25 cellular contexts compared by ENCODE assay signal in genomic region chr7:155956977-155957376, GRCh38.
DNase-seq lines count a peak whose midpoint lies in the region; ATAC-seq, FAIRE-seq and TF ChIP-seq lines count a peak whose summit lies in the region.
"Had no signal": no experiment of that assay in that cellular context is flagged by ENCODE, and none has a peak within 500 bp of the region (broad histone marks: within the 10 kb centered on the region; RNA-seq: fewer than 3 reads in every experiment).

No MANE protein-coding gene starts in this region.

- H3K4me3 ChIP-seq in A549 = no peak overlapping the region
- no peak overlapping the region for H3K4me3 ChIP-seq in esophagus muscularis mucosa
- H3K4me3 ChIP-seq: BLaER1 treated with 17β-estradiol and CSF1 and Interleukin-3, amounts not matched to agents 10 nM and 100 nM; HAP-1 had no signal

- no peak for TF ChIP-seq CTCF in A549 (IDR thresholded peaks at IDR 0.05)
- no peak for TF ChIP-seq CTCF in esophagus muscularis mucosa (IDR thresholded peaks at IDR 0.05)

- TF ChIP-seq RAD21 in A549 (conservative IDR thresholded peaks at IDR 0.05 in 1 of 2, IDR thresholded peaks at IDR 0.05 in 1 of 2) = no peak

- no peaks in the 10 kb centered on the region for H3K9me3 Mint-ChIP-seq in T-helper 2 cell treated with Interferon-gamma antibody and Interleukin-4, amounts not matched to agents 5 μg/mL and 100 μg/mL, for 36 hours
- H3K9me3 Mint-ChIP-seq: CD4-positive, alpha-beta T cell had no signal

- H3K27ac Mint-ChIP-seq in T-helper 2 cell treated with Interferon-gamma antibody and Interleukin-4, amounts not matched to agents 5 μg/mL and 100 μg/mL, for 36 hours = no peak overlapping the region
- H3K27ac Mint-ChIP-seq: CD14-positive monocyte; CD4-positive, alpha-beta T cell; CD8-positive, alpha-beta memory T cell; HFFc6 had no signal

- no peak for TF ChIP-seq EP300 in A549 (IDR thresholded peaks at IDR 0.05)
- TF ChIP-seq EP300 in esophagus muscularis mucosa (IDR thresholded peaks at IDR 0.05) = no peak

- H3K4me3 Mint-ChIP-seq in T-helper 2 cell treated with Interferon-gamma antibody and Interleukin-4, amounts not matched to agents 5 μg/mL and 100 μg/mL, for 36 hours = no peak overlapping the region
- H3K4me3 Mint-ChIP-seq: CD14-positive monocyte; CD4-positive, alpha-beta T cell; CD8-positive, alpha-beta memory T cell; HFFc6 had no signal

- whole genome bisulfite sequencing in A549 (ENCODE audit: missing lambda C conversion rate) = 82% methylated on average over 12 of the region's 12 CpGs
- 80% methylated on average over 12 of the region's 12 CpGs for WGBS in esophagus muscularis mucosa

- peaks cover 0 to 19% (median 0%) of the 10 kb centered on the region in 4 donors for H3K27me3 ChIP-seq in esophagus muscularis mucosa

- CTCF ChIA-PET in A549 (lab: Yijun Ruan, JAX) = no interaction called here

- H3K27ac ChIP-seq in A549 = peak overlapping the region; percentile 21 to 41; a peak in 3 of 6 replicates
- H3K27ac ChIP-seq in esophagus muscularis mucosa (replicated peaks in 1 of 4) = no peak overlapping the region
- H3K27ac ChIP-seq: 22Rv1; BLaER1 treated with 17β-estradiol and CSF1 and Interleukin-3, amounts not matched to agents 10 nM and 100 nM had no signal

- H3K27me3 Mint-ChIP-seq in T-helper 2 cell treated with Interferon-gamma antibody and Interleukin-4, amounts not matched to agents 5 μg/mL and 100 μg/mL, for 36 hours (ENCODE audit: low read depth) = no peaks in the 10 kb centered on the region

- H3K36me3 ChIP-seq in esophagus muscularis mucosa = no peaks in the 10 kb centered on the region
- H3K36me3 ChIP-seq: BE2C; BLaER1 treated with 17β-estradiol and CSF1 and Interleukin-3, amounts not matched to agents 10 nM and 100 nM; HAP-1 had no signal

- ATAC-seq in A549 (no peak), HG03095 (IDR thresholded peaks at IDR 0.05; ENCODE audit: unreplicated experiment) (no peak)

- H3K36me3 Mint-ChIP-seq in T-helper 2 cell treated with Interferon-gamma antibody and Interleukin-4, amounts not matched to agents 5 μg/mL and 100 μg/mL, for 36 hours (ENCODE audit: low read depth) = no peaks in the 10 kb centered on the region
- H3K36me3 Mint-ChIP-seq: CD14-positive monocyte; CD8-positive, alpha-beta memory T cell had no signal

- H3K4me1 Mint-ChIP-seq in T-helper 2 cell treated with Interferon-gamma antibody and Interleukin-4, amounts not matched to agents 5 μg/mL and 100 μg/mL, for 36 hours (ENCODE audit: low read depth) = peaks cover 3% of the 10 kb centered on the region
- H3K4me1 Mint-ChIP-seq: CD14-positive monocyte; CD8-positive, alpha-beta memory T cell had no signal

- FAIRE-seq in A549 (lab: Jason Lieb, UNC) = no peak
- FAIRE-seq: A204.1, G401.6, GM12892, H54 had no signal

- TF ChIP-seq POLR2A in A549 (IDR thresholded peaks at IDR 0.05; ENCODE audit: low read length) = no peak
- no peak for TF ChIP-seq POLR2A in esophagus muscularis mucosa (IDR thresholded peaks at IDR 0.05; ENCODE audit: low read depth)

- H3K9me3 ChIP-seq in A549 = no peaks in the 10 kb centered on the region
- no peaks in the 10 kb centered on the region for H3K9me3 ChIP-seq in esophagus muscularis mucosa
- H3K9me3 ChIP-seq: BE2C; BLaER1 treated with 17β-estradiol and CSF1 and Interleukin-3, amounts not matched to agents 10 nM and 100 nM; HAP-1 had no signal

- intact Hi-C loops in esophagus muscularis mucosa (cut with DNase I) = no loop called here

- no peak overlapping the region for H3K4me2 ChIP-seq in A549
- H3K4me2 ChIP-seq: BLaER1 treated with 17β-estradiol and CSF1 and Interleukin-3, amounts not matched to agents 10 nM and 100 nM had no signal

- peak; percentile 0 for DNase-seq in T-helper 2 cell treated with Interferon-gamma antibody and Interleukin-4, amounts not matched to agents 5 μg/mL and 100 μg/mL, for 36 hours (ENCODE audit: low spot score)
- DNase-seq in T-helper 2 cell = no peak
- DNase-seq in A549 (ENCODE audit: low read depth in 1 of 2, low spot score in 1 of 2) = no peak
- DNase-seq in esophagus muscularis mucosa (ENCODE audit: extremely low spot score) = peak; percentile 81
- no peak for DNase-seq in NCI-H2171 treated with DMSO at 0.1 percent for 48 hours (lab: John Stamatoyannopoulos, UW)
- DNase-seq: ACHN; AML-193; BE2C; Calu3; CD4-positive, alpha-beta T cell; CD8-positive, alpha-beta memory T cell; COR-L47; DMS153; DND-41; GOT3; HFFc6 had no signal

- H3K4me1 ChIP-seq in A549 (peaks cover 11% of the 10 kb centered on the region), esophagus muscularis mucosa (no peaks in the 10 kb centered on the region)
- H3K4me1 ChIP-seq: BE2C, HAP-1 had no signal

- POLR2A ChIA-PET in A549 (lab: Yijun Ruan, JAX) = no interaction called here

TF ChIP-seq in A549, 52 proteins besides CTCF, POLR2A, EP300 and RAD21:
- TF ChIP-seq SMC3 (IDR thresholded peaks at IDR 0.05) = no peak
- no peak for TF ChIP-seq E2F6 (IDR thresholded peaks at IDR 0.05; ENCODE audit: borderline replicate concordance, low read depth)
- TF ChIP-seq NFE2L2 (conservative IDR thresholded peaks at IDR 0.05; ENCODE audit: low read length) = no peak
- no peak for TF ChIP-seq RARB (CRISPR knock-in tag; IDR thresholded peaks at IDR 0.05)
- no peak for TF ChIP-seq MYC (IDR thresholded peaks at IDR 0.05; ENCODE audit: borderline replicate concordance, low read length)

Comparison
In these comparisons a context has a peak if more than half of its experiments do, and no peak if none do; other contexts are left out.
1. DNase-seq: peak in T-helper 2 cell treated with Interferon-gamma antibody and Interleukin-4, amounts not matched to agents 5 μg/mL and 100 μg/mL, for 36 hours (single experiment) and esophagus muscularis mucosa (single experiment); none in T-helper 2 cell (0 of 5), A549 (0 of 2) and NCI-H2171 treated with DMSO at 0.1 percent for 48 hours (single experiment).
2. H3K27ac ChIP-seq: peak in A549 (2 of 2); none in esophagus muscularis mucosa (0 of 4).